ENCODE assay signal across 8 cellular contexts in genomic region chr3:197525706-197526105, GRCh38. TPM values are rescaled to one million over a fixed set of nuclear protein-coding genes. Genes with fewer than 3 reads are reported as not detected.
DNase-seq lines count a peak whose midpoint lies in the region; TF ChIP-seq lines count a peak whose summit lies in the region.
"Had no signal": no experiment of that assay in that cellular context is flagged by ENCODE, and none has a peak within 500 bp of the region (broad histone marks: within the 10 kb centered on the region; RNA-seq: fewer than 3 reads in every experiment).

No MANE protein-coding gene starts in this region.

- no peak overlapping the region for H2AFZ ChIP-seq in mammary epithelial cell (ENCODE audit: low read depth, low read length)
- no peak overlapping the region for H2AFZ ChIP-seq in mesenchymal stem cell (ENCODE audit: low read depth, low read length)

- no peak overlapping the region for H3K4me3 ChIP-seq in LNCaP clone FGC (ENCODE audit: low read depth, low read length)
- no peak overlapping the region for H3K4me3 ChIP-seq in mammary epithelial cell (replicated peaks in 1 of 3; ENCODE audit: insufficient read depth in 1 of 3, low read depth in 2 of 3, low read length in 3 of 3)
- no peak overlapping the region for H3K4me3 ChIP-seq in mesenchymal stem cell (ENCODE audit: insufficient read depth in 1 of 2, low read depth in 1 of 2, low read length in 2 of 2)
- H3K4me3 ChIP-seq in ascending aorta, result no peak overlapping the region

- no peaks in the 10 kb centered on the region for H3K27me3 ChIP-seq in mammary epithelial cell (ENCODE audit: insufficient read depth, low read length)
- peaks cover 0 to 40% of the 10 kb centered on the region in 2 experiments for H3K27me3 ChIP-seq in mesenchymal stem cell (ENCODE audit: control insufficient read depth in 1 of 2, insufficient read depth in 1 of 2, low read length in 2 of 2)
- no peaks in the 10 kb centered on the region for H3K27me3 ChIP-seq in ascending aorta

- no peak overlapping the region for H2BK120ac ChIP-seq in mesenchymal stem cell (ENCODE audit: low read depth, low read length)

- H3K36me3 ChIP-seq in mammary epithelial cell (ENCODE audit: insufficient read depth, low read length) (no peaks in the 10 kb centered on the region), mesenchymal stem cell (ENCODE audit: control insufficient read depth in 1 of 2, insufficient read depth in 2 of 2, low read depth in 1 of 2, low read length in 2 of 2) (peaks cover 0 to 26% of the 10 kb centered on the region in 2 experiments), ascending aorta (no peaks in the 10 kb centered on the region)

- dilution Hi-C loops in mammary epithelial cell (cut with HindIII; ENCODE audit: low sequenced_read_pairs), result no loop called here

- H3K14ac ChIP-seq in mesenchymal stem cell (ENCODE audit: low read length in 2 of 2), result no peak overlapping the region

- H3K79me1 ChIP-seq in mesenchymal stem cell (replicated peaks; ENCODE audit: low read length, poor library complexity, severe bottlenecking), result no peaks in the 10 kb centered on the region

- no peak overlapping the region for H2BK15ac ChIP-seq in mesenchymal stem cell (ENCODE audit: low read depth, poor library complexity, severe bottlenecking)

- H3K4ac ChIP-seq in mesenchymal stem cell (ENCODE audit: low read depth in 1 of 2, low read length in 2 of 2), result no peak overlapping the region

- no peaks in the 10 kb centered on the region for H4K20me1 ChIP-seq in mammary epithelial cell (ENCODE audit: insufficient read depth, low read length)

- peak; percentile 31; the same call in 1 of the 2 replicates for TF ChIP-seq CTCF in LNCaP clone FGC (IDR thresholded peaks at IDR 0.05; ENCODE audit: control insufficient read depth, extremely low read depth, insufficient read depth)
- peak; percentile 8 to 40 for TF ChIP-seq CTCF in mammary epithelial cell (conservative IDR thresholded peaks at IDR 0.05 in 1 of 2, IDR thresholded peaks at IDR 0.05 in 1 of 2; ENCODE audit: extremely low read depth in 1 of 2, insufficient read depth in 1 of 2, low read depth in 1 of 2, low read length in 2 of 2)
- no peak for TF ChIP-seq CTCF in ascending aorta (IDR thresholded peaks at IDR 0.05)

- intact Hi-C loops in mammary epithelial cell (cut with micrococcal nuclease), result no loop called here
- intact Hi-C loops in ascending aorta (cut with DNase I), result no loop called here

- no peak overlapping the region for H3K23ac ChIP-seq in mesenchymal stem cell (ENCODE audit: low read length in 2 of 2)

- H3K79me2 ChIP-seq in mammary epithelial cell (ENCODE audit: insufficient read depth, low read length), result no peaks in the 10 kb centered on the region

- H4K91ac ChIP-seq in mesenchymal stem cell (ENCODE audit: low read length), result no peak overlapping the region

- H3K4me2 ChIP-seq in mammary epithelial cell (ENCODE audit: insufficient read depth, low read depth, low read length), result no peak overlapping the region
- H3K4me2 ChIP-seq in mesenchymal stem cell (ENCODE audit: low read length, poor library complexity, severe bottlenecking), result no peak overlapping the region

- H3K27ac ChIP-seq in mammary epithelial cell (ENCODE audit: insufficient read depth, low read depth, low read length) (no peak overlapping the region), mesenchymal stem cell (ENCODE audit: low read length, poor library complexity, severe bottlenecking) (no peak overlapping the region), ascending aorta (no peak overlapping the region)

- H3K9me3 ChIP-seq in mammary epithelial cell (replicated peaks; ENCODE audit: insufficient read depth, low read length) (no peaks in the 10 kb centered on the region), mesenchymal stem cell (ENCODE audit: control insufficient read depth, low read length) (no peaks in the 10 kb centered on the region), ascending aorta (no peaks in the 10 kb centered on the region)

- H3K9ac ChIP-seq in mammary epithelial cell (ENCODE audit: insufficient read depth, low read length), result no peak overlapping the region
- no peak overlapping the region for H3K9ac ChIP-seq in mesenchymal stem cell (ENCODE audit: low read length)

- no peaks in the 10 kb centered on the region for H3K4me1 ChIP-seq in mammary epithelial cell (ENCODE audit: insufficient read depth, low read length)
- peaks cover 20% of the 10 kb centered on the region for H3K4me1 ChIP-seq in mesenchymal stem cell (ENCODE audit: control insufficient read depth, insufficient read depth, low read depth, low read length)
- H3K4me1 ChIP-seq in ascending aorta, result peaks cover 0 to 3% of the 10 kb centered on the region in 2 donors

- H3K18ac ChIP-seq in mesenchymal stem cell (ENCODE audit: low read depth in 1 of 2, low read length in 2 of 2), result no peak overlapping the region

- H2BK5ac ChIP-seq in mesenchymal stem cell (ENCODE audit: low read depth, low read length, poor library complexity, severe bottlenecking), result no peak overlapping the region

- CTCF ChIA-PET in mammary epithelial cell (lab: Charles Lee; ENCODE audit: low non-redundant PET), result interaction anchor here (0.5 to 0.7 kb wide), 3 partner anchors 9 to 298 kb away, joined by 3 to 5 read pairs (median 3); no protein-coding TSS in a partner anchor

- H2AK5ac ChIP-seq in mesenchymal stem cell (ENCODE audit: low read length, severe bottlenecking), result no peak overlapping the region

- in situ Hi-C loops in mammary epithelial cell (cut with MboI; ENCODE audit: low sequenced_read_pairs in 2 of 2), result no loop called here

- WGBS in mammary epithelial cell (ENCODE audit: low coverage, missing lambda C conversion rate), result 97% methylated on average over 5 of the region's 5 CpGs
- WGBS in mesenchymal stem cell, result 95% methylated on average over 5 of the region's 5 CpGs

- H2BK12ac ChIP-seq in mesenchymal stem cell (ENCODE audit: low read length in 2 of 2), result no peak overlapping the region

- H4K8ac ChIP-seq in mesenchymal stem cell (ENCODE audit: low read length), result no peak overlapping the region

- BruUV-seq in mammary epithelial cell (replicated peaks; lab: Mats Ljungman, UMichigan), result no TSS peak

- DNase-seq in Daoy (ENCODE audit: low read depth) (peak; percentile 44), LNCaP clone FGC (ENCODE audit: low read depth) (no peak), mammary epithelial cell (no peak), mesenchymal stem cell (peak; percentile 29), NCI-H128 (lab: John Stamatoyannopoulos, UW; ENCODE audit: unreplicated experiment) (no peak), ascending aorta (ENCODE audit: low spot score in 2 of 2) (no peak), mucosa of gallbladder (ENCODE audit: low spot score) (no peak)
- DNase-seq: NCI-H187 treated with DMSO at 0.1 percent for 48 hours had no signal

RNA-seq across cellular contexts. Expression of gene BDH1, which starts 30.1 kb away (rescaled TPM):
- total RNA-seq in Daoy (2014; rRNA removed; shearing (Covaris generic)), result 6.9 and 14.9 TPM in 2 replicates
- total RNA-seq in mammary epithelial cell, result 10 to 100 TPM in 1 of 2 donors, 1 to 10 TPM in 1; 2.8 to 22.5 TPM
- polyA plus RNA-seq in mammary epithelial cell, result 29.2 TPM
- polyA minus RNA-seq in mammary epithelial cell, result 15.2 TPM
- polyA plus RNA-seq in mesenchymal stem cell (2013, experiment 1 of 2), result 2.1 TPM
- polyA plus RNA-seq in mesenchymal stem cell (2013, experiment 2 of 2), result 2.0 TPM
- not detected for total RNA-seq in ascending aorta
- total RNA-seq in mucosa of gallbladder, result 62.8 TPM

Comparison
In these comparisons a context has a peak if more than half of its experiments do, and no peak if none do; other contexts are left out.
1. DNase-seq: peak in Daoy (single experiment) and mesenchymal stem cell (single experiment); none in LNCaP clone FGC (single experiment), mammary epithelial cell (single experiment), NCI-H128 (single experiment), ascending aorta (0 of 2) and mucosa of gallbladder (single experiment).
2. CTCF ChIP-seq: peak in LNCaP clone FGC (single experiment) and mammary epithelial cell (2 of 2); none in ascending aorta (0 of 3).